Comparison of ENCODE assay signal across 16 cellular contexts in genomic region chr10:24969732-24970330, GRCh38. TPM values are rescaled to one million over a fixed set of nuclear protein-coding genes. Genes with fewer than 3 reads are reported as not detected.
"Had no signal": no experiment of that assay in that cellular context is flagged by ENCODE, and none has a peak within 500 bp of the region (broad histone marks: within the 10 kb centered on the region; RNA-seq: fewer than 3 reads in every experiment).

No MANE protein-coding gene starts in this region.

- H3K9me3 ChIP-seq: esophagus squamous epithelium, gastrocnemius medialis, lower lobe of right lung, neutrophil, right lobe of liver, spleen, transverse colon had no signal

- H3K4me1 ChIP-seq: esophagus squamous epithelium, lower lobe of right lung, spleen, transverse colon had no signal

- DNase-seq: activated CD4-positive, alpha-beta T cell treated with anti-CD3 and anti-CD28 coated beads, Interleukin-2, amount 10 ng/mL, durations not matched to agents 7 days and 5 days; activated CD4-positive, CD25-positive, alpha-beta regulatory T cell; activated CD8-positive, alpha-beta memory T cell treated with anti-CD3 and anti-CD28 coated beads for 24 hours; amniotic stem cell; esophagus squamous epithelium; gastrocnemius medialis; lower lobe of right lung; naive thymus-derived CD4-positive, alpha-beta T cell; right lobe of liver; spleen; stimulated activated CD4-positive, alpha-beta T cell treated with anti-CD3 and anti-CD28 coated beads, Interleukin-1b, Interleukin-23, amount 100 ng/mL, for 48 hours; stimulated activated naive B cell treated with anti-CD40 and anti-IgM and Interleukin-4, amounts not matched to agents 10 μg/mL and 1 μg/mL and 100 μg/mL, for 72 hours; substantia nigra; T-helper 17 cell; transverse colon had no signal

- H3K4me3 ChIP-seq: esophagus squamous epithelium, gastrocnemius medialis, lower lobe of right lung, right lobe of liver, spleen, transverse colon had no signal

- H3K27me3 ChIP-seq: esophagus squamous epithelium, gastrocnemius medialis, neutrophil, right lobe of liver, spleen, transverse colon had no signal

- ATAC-seq: gastrocnemius medialis; lower lobe of right lung; naive thymus-derived CD4-positive, alpha-beta T cell; right lobe of liver; stimulated activated naive B cell treated with anti-CD40 and anti-IgM and Interleukin-4, amounts not matched to agents 10 μg/mL and 1 μg/mL and 100 μg/mL, for 72 hours; T-helper 17 cell had no signal

- H3K27ac ChIP-seq: esophagus squamous epithelium, gastrocnemius medialis, lower lobe of right lung, neutrophil, right lobe of liver, spleen, transverse colon had no signal

- H3K36me3 ChIP-seq: esophagus squamous epithelium, gastrocnemius medialis, lower lobe of right lung, neutrophil, right lobe of liver, spleen, transverse colon had no signal

RNA-seq across cellular contexts. Expression of gene ENKUR, which starts 46.1 kb away (rescaled TPM):
- total RNA-seq: activated CD4-positive, alpha-beta T cell treated with anti-CD3 and anti-CD28 coated beads, Interleukin-2, amount 10 ng/mL, durations not matched to agents 7 days and 5 days; gastrocnemius medialis had no signal
- polyA plus RNA-seq: naive thymus-derived CD4-positive, alpha-beta T cell had no signal
